Comparison of ENCODE assay signal across 1 cellular context in the genomic region with DNA sequence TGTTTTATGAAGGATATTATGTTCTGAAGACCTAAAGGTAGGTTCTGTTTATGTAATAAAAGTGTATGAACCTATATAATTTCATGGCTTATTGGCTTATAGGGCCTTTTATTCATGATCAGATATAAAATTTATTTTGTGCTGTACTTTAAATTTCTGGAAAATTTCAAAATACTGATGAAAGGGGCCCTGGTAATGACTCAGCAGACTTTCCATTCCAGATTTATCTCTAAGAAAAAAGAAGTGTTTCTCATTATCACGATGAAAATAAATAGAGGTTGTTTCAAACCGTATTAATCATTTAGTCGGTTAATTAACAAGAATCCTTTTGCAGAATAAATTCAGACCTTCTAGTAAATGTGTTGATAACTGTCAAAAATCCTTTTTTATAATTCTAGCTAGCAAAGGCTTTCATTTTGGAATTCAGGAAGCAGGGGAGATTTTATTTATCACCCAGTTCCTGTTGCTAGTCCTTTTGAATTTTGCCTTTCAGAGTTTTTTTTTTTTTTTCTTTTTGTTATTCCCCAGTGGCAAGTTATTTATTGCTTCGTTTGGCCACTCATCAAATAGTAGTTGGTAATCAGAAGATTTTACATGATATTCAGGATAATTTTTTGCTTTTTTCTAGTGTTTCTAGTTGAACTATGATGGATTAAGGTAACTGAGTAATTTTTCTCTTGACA.
TF ChIP-seq lines count a peak whose summit lies in the region.

No MANE protein-coding gene starts in this region.

TF ChIP-seq in HEK293, 187 proteins besides CTCF, POLR2A, EP300 and RAD21 (continued from another document):
- TF ChIP-seq, protein P1, sequence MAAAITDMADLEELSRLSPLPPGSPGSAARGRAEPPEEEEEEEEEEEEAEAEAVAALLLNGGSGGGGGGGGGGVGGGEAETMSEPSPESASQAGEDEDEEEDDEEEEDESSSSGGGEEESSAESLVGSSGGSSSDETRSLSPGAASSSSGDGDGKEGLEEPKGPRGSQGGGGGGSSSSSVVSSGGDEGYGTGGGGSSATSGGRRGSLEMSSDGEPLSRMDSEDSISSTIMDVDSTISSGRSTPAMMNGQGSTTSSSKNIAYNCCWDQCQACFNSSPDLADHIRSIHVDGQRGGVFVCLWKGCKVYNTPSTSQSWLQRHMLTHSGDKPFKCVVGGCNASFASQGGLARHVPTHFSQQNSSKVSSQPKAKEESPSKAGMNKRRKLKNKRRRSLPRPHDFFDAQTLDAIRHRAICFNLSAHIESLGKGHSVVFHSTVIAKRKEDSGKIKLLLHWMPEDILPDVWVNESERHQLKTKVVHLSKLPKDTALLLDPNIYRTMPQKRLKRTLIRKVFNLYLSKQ (tag by site-specific recombination; IDR thresholded peaks at IDR 0.05; ENCODE audit: borderline replicate concordance): no peak
TF ChIP-seq in HEK293: peak in this region for 2.
